In genomic region chrX:54442790-54443189, GRCh38 we compare ENCODE assay signal across 2 cellular contexts.
TF ChIP-seq lines count a peak whose summit lies in the region.

No MANE protein-coding gene starts in this region.

TF ChIP-seq in HepG2, 621 proteins besides CTCF, POLR2A, EP300 and RAD21:
- TF ChIP-seq, protein P1, sequence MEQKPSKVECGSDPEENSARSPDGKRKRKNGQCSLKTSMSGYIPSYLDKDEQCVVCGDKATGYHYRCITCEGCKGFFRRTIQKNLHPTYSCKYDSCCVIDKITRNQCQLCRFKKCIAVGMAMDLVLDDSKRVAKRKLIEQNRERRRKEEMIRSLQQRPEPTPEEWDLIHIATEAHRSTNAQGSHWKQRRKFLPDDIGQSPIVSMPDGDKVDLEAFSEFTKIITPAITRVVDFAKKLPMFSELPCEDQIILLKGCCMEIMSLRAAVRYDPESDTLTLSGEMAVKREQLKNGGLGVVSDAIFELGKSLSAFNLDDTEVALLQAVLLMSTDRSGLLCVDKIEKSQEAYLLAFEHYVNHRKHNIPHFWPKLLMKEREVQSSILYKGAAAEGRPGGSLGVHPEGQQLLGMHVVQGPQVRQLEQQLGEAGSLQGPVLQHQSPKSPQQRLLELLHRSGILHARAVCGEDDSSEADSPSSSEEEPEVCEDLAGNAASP (CRISPR knock-in tag; IDR thresholded peaks at IDR 0.05; ENCODE audit: borderline replicate concordance): no peak
- TF ChIP-seq CHD4 (IDR thresholded peaks at IDR 0.05; ENCODE audit: borderline replicate concordance, low read length): no peak
- no peak for TF ChIP-seq FOXM1 (CRISPR knock-in tag; IDR thresholded peaks at IDR 0.05)
- TF ChIP-seq ZNF326 (CRISPR knock-in tag; IDR thresholded peaks at IDR 0.05; ENCODE audit: borderline replicate concordance): no peak
- peak; percentile 74 for TF ChIP-seq ZNF629 (CRISPR knock-in tag; conservative IDR thresholded peaks at IDR 0.05)
- no peak for TF ChIP-seq RBM22 (optimal IDR thresholded peaks at IDR 0.05; ENCODE audit: low read length)

TF ChIP-seq in K562, 482 proteins besides CTCF, POLR2A, EP300 and RAD21:
- TF ChIP-seq RBM25 (IDR thresholded peaks at IDR 0.05; ENCODE audit: low read depth, low read length, severe bottlenecking): peak; percentile 35
- TF ChIP-seq EHMT2 (IDR thresholded peaks at IDR 0.05): no peak
- TF ChIP-seq BCOR (IDR thresholded peaks at IDR 0.05): peak; percentile 63
